ENCODE assay signal across 26 cellular contexts in the genomic region with DNA sequence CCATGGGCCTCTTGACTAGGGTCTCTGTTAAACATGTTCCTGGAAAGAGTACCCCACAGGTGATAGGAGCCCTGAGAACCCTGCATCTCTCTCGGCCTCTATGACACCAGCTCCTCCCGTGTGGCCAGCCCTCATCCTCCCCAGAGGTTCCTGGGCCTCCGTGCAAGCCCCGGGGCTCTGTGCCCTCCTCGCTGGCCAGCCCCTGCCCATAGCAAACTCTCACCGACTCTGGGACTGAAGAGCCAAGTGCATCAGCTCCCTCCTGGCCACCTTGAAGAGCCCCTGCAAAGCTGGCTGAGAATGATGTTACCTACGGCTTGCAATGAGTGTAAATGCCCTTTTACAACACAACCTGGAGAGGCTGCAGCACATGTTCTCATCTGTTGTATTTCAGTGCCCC.
"Had no signal": no experiment of that assay in that cellular context is flagged by ENCODE, and none has a peak within 500 bp of the region (broad histone marks: within the 10 kb centered on the region; RNA-seq: fewer than 3 reads in every experiment).

No MANE protein-coding gene starts in this region.

- ATAC-seq: left colon; left lung; lower lobe of right lung; natural killer cell; right cardiac atrium; sciatic nerve; stimulated activated naive CD8-positive, alpha-beta T cell treated with anti-CD3 and anti-CD28 coated beads, Interleukin-15, amount 100 ng/mL, for 72 hours had no signal

- H3K36me3 Mint-ChIP-seq: immature natural killer cell, naive B cell, natural killer cell had no signal

- H3K27ac Mint-ChIP-seq: mesothelial cell of epicardium; natural killer cell; nephron progenitor cell; stimulated activated naive CD8-positive, alpha-beta T cell treated with anti-CD3 and anti-CD28 coated beads, Interleukin-15, amount 100 ng/mL, for 72 hours; type B pancreatic cell had no signal

- H3K4me1 Mint-ChIP-seq: immature natural killer cell; mesothelial cell of epicardium; natural killer cell; neural progenitor cell; stimulated activated naive CD8-positive, alpha-beta T cell treated with anti-CD3 and anti-CD28 coated beads, Interleukin-15, amount 100 ng/mL, for 72 hours had no signal

- DNase-seq: hypothalamus; immature natural killer cell; kidney; left colon; left lung; lower lobe of right lung; mammary epithelial cell; mesenchymal stem cell; naive B cell; natural killer cell; nephron progenitor cell; occipital lobe; ovary; retina; right cardiac atrium; stimulated activated CD4-positive, alpha-beta T cell treated with anti-CD3 and anti-CD28 coated beads, Interleukin-12 subunit alpha, Interleukin-12 subunit beta, amount 100 ng/mL, for 4 hours; stimulated activated CD4-positive, alpha-beta T cell treated with anti-CD3 and anti-CD28 coated beads, Interleukin-15, amount 100 ng/mL, for 24 hours; stimulated activated CD4-positive, alpha-beta T cell treated with anti-CD3 and anti-CD28 coated beads, Interleukin-2, amount 100 ng/mL, for 24 hours; stimulated activated CD4-positive, alpha-beta T cell treated with anti-CD3 and anti-CD28 coated beads, Interleukin-4, amount 100 ng/mL, for 1 hour; stimulated activated naive CD4-positive, alpha-beta T cell treated with Interleukin-2 at 50 U/mL for 16 hours; stimulated activated naive CD8-positive, alpha-beta T cell treated with anti-CD3 and anti-CD28 coated beads, Interleukin-15, amount 100 ng/mL, for 72 hours; substantia nigra had no signal

- H3K4me3 Mint-ChIP-seq: immature natural killer cell; mesothelial cell of epicardium; naive B cell; natural killer cell; nephron progenitor cell; neural progenitor cell; stimulated activated naive CD8-positive, alpha-beta T cell treated with anti-CD3 and anti-CD28 coated beads, Interleukin-15, amount 100 ng/mL, for 72 hours; type B pancreatic cell had no signal

- H3K27me3 Mint-ChIP-seq: type B pancreatic cell had no signal

- H3K9me3 Mint-ChIP-seq: immature natural killer cell; mesothelial cell of epicardium; naive B cell; natural killer cell; nephron progenitor cell; neural progenitor cell; stimulated activated naive CD8-positive, alpha-beta T cell treated with anti-CD3 and anti-CD28 coated beads, Interleukin-15, amount 100 ng/mL, for 72 hours; type B pancreatic cell had no signal
